Comparison of ENCODE assay signal across 21 cellular contexts in the genomic region with DNA sequence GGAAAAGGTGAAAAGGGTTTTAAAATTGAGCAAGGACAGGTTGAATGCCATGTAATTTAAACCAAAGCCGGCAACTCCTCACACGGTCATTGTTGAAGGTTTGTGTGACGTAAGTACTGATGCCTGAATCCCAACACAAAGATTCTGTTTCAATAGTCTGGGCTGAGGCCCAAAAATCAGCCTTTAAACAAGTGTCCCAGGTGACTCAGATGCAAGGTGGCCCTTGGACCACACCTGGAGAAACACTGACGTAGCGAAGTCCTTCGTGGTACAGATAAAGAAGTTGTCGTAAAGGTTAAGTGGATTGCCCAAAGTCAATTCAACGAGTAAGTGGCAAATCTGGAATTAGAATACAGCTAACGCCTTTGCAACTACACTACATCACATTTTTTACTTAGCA.
DNase-seq lines count a peak whose midpoint lies in the region; ATAC-seq, FAIRE-seq and TF ChIP-seq lines count a peak whose summit lies in the region.
"Had no signal": no experiment of that assay in that cellular context is flagged by ENCODE, and none has a peak within 500 bp of the region (broad histone marks: within the 10 kb centered on the region; RNA-seq: fewer than 3 reads in every experiment).

No MANE protein-coding gene starts in this region.

- H3K4me3 ChIP-seq in bronchial epithelial cell (ENCODE audit: low read depth, low read length) (no peak overlapping the region), mesenchymal stem cell (ENCODE audit: insufficient read depth in 1 of 2, low read depth in 1 of 2, low read length in 2 of 2) (no peak overlapping the region), transverse colon (no peak overlapping the region), MG63 (no peak overlapping the region)
- H3K4me3 ChIP-seq: GM23248, smooth muscle cell had no signal

- H4K91ac ChIP-seq in mesenchymal stem cell (ENCODE audit: low read length): no peak overlapping the region

- H3K4me1 ChIP-seq in mesenchymal stem cell (ENCODE audit: control insufficient read depth, insufficient read depth, low read depth, low read length) (peaks cover 3% of the 10 kb centered on the region), transverse colon (peaks cover 0 to 3% (median 0%) of the 10 kb centered on the region in 4 donors)

- H3K27ac ChIP-seq in mesenchymal stem cell (ENCODE audit: low read length, poor library complexity, severe bottlenecking): no peak overlapping the region
- no peak overlapping the region for H3K27ac ChIP-seq in transverse colon
- H3K27ac ChIP-seq: GM23248 had no signal

- in situ Hi-C loops in transverse colon (cut with MboI; ENCODE audit: low pct_ligation_motif_present in 1 of 4, low pct_unique_long_range_greater_than_20kb in 1 of 4, low sequenced_read_pairs in 3 of 4): no loop called here

- H3K9me3 ChIP-seq in mesenchymal stem cell (ENCODE audit: control insufficient read depth, low read length) (peaks cover 6% of the 10 kb centered on the region), transverse colon (no peaks in the 10 kb centered on the region), MG63 (0 out of 2 replicates have a peak, but pooled peaks cover under 1% of the 10 kb centered on the region)

- H2AFZ ChIP-seq in mesenchymal stem cell (ENCODE audit: low read depth, low read length): no peak overlapping the region
- H2AFZ ChIP-seq: GM23248 had no signal

- no peak overlapping the region for H2BK120ac ChIP-seq in mesenchymal stem cell (ENCODE audit: low read depth, low read length)

- no peak for TF ChIP-seq EP300 in transverse colon (IDR thresholded peaks at IDR 0.05; ENCODE audit: low read depth)

- no peak overlapping the region for H3K18ac ChIP-seq in mesenchymal stem cell (ENCODE audit: low read depth in 1 of 2, low read length in 2 of 2)

- WGBS in mesenchymal stem cell: over 99% methylated on average over 9 of the region's 9 CpGs
- WGBS in transverse colon (ENCODE audit: low coverage in 1 of 2), 2 donors: 61 to 75% methylated on average over 1 to 9 of the region's 9 CpGs

- no peak overlapping the region for H3K14ac ChIP-seq in mesenchymal stem cell (ENCODE audit: low read length in 2 of 2)

- H3K27me3 ChIP-seq in bronchial epithelial cell (ENCODE audit: control insufficient read depth, insufficient read depth, low read length) (no peaks in the 10 kb centered on the region), mesenchymal stem cell (ENCODE audit: control insufficient read depth in 1 of 2, insufficient read depth in 1 of 2, low read length in 2 of 2) (no peaks in the 10 kb centered on the region), transverse colon (no peaks in the 10 kb centered on the region), MG63 (no peaks in the 10 kb centered on the region)

- H2AK5ac ChIP-seq in mesenchymal stem cell (ENCODE audit: low read length, severe bottlenecking): no peak overlapping the region

- no peak for ATAC-seq in GM18868 (IDR thresholded peaks at IDR 0.05; ENCODE audit: unreplicated experiment)
- ATAC-seq: naive thymus-derived CD4-positive, alpha-beta T cell had no signal

- no peak overlapping the region for H3K23ac ChIP-seq in mesenchymal stem cell (ENCODE audit: low read length in 2 of 2)

- H3K9ac ChIP-seq in mesenchymal stem cell (ENCODE audit: low read length): no peak overlapping the region
- H3K9ac ChIP-seq: GM23248 had no signal

- peak overlapping the region; percentile 1 to 92 for H2BK12ac ChIP-seq in mesenchymal stem cell (ENCODE audit: low read length in 2 of 2)

- H2BK5ac ChIP-seq in mesenchymal stem cell (ENCODE audit: low read depth, low read length, poor library complexity, severe bottlenecking): no peak overlapping the region

- TF ChIP-seq CTCF in bronchial epithelial cell (IDR thresholded peaks at IDR 0.05; ENCODE audit: insufficient read depth, low read length, severe bottlenecking) (no peak), transverse colon (IDR thresholded peaks at IDR 0.05) (no peak)

- no peak overlapping the region for H3K4ac ChIP-seq in mesenchymal stem cell (ENCODE audit: low read depth in 1 of 2, low read length in 2 of 2)

- H3K36me3 ChIP-seq in bronchial epithelial cell (ENCODE audit: control insufficient read depth, insufficient read depth, low read length) (no peaks in the 10 kb centered on the region), mesenchymal stem cell (ENCODE audit: control insufficient read depth in 1 of 2, insufficient read depth in 2 of 2, low read depth in 1 of 2, low read length in 2 of 2) (peaks cover 4 to 44% of the 10 kb centered on the region in 2 experiments), transverse colon (no peaks in the 10 kb centered on the region), MG63 (peaks cover 83% of the 10 kb centered on the region)

- H3K79me1 ChIP-seq in mesenchymal stem cell (replicated peaks; ENCODE audit: low read length, poor library complexity, severe bottlenecking): peaks cover 10% of the 10 kb centered on the region

- DNase-seq in NCI-H2029 treated with DMSO at 0.1 percent for 48 hours (lab: John Stamatoyannopoulos, UW): peak; percentile 37
- DNase-seq in bronchial epithelial cell (ENCODE audit: low read depth): peak; percentile 87
- DNase-seq in mesenchymal stem cell: no peak
- DNase-seq in transverse colon: peak; percentile 20
- DNase-seq in posterior vena cava (ENCODE audit: low spot score): no peak
- DNase-seq in MG63: no peak
- DNase-seq: activated CD4-positive, alpha-beta T cell treated with anti-CD3 and anti-CD28 coated beads for 48 hours; activated naive CD4-positive, alpha-beta T cell treated with anti-CD3 and anti-CD28 coated beads, Interleukin-2, amount 50 U/mL, for 16 hours; anterior cingulate cortex; dermis blood vessel endothelial cell; glutamatergic neuron; GM23248; KG1; naive thymus-derived CD4-positive, alpha-beta T cell; NCI-H1436; NCI-H2171 treated with DMSO at 0.1 percent for 48 hours; NCI-H748 treated with DMSO at 0.1 percent for 48 hours; nucleus accumbens; stimulated activated CD4-positive, alpha-beta T cell treated with anti-CD3 and anti-CD28 coated beads, Interleukin-2, amount 100 ng/mL, for 24 hours had no signal

- intact Hi-C loops in transverse colon (cut with DNase I; ENCODE audit: low total_unique reads): no loop called here
- intact Hi-C loops in posterior vena cava (cut with DNase I): no loop called here

- H4K8ac ChIP-seq in mesenchymal stem cell (ENCODE audit: low read length): no peak overlapping the region

- H3K4me2 ChIP-seq in mesenchymal stem cell (ENCODE audit: low read length, poor library complexity, severe bottlenecking): no peak overlapping the region
- H3K4me2 ChIP-seq: smooth muscle cell had no signal

- peak; percentile 88 for FAIRE-seq in bronchial epithelial cell (lab: Jason Lieb, UNC)

- no peak overlapping the region for H2BK15ac ChIP-seq in mesenchymal stem cell (ENCODE audit: low read depth, poor library complexity, severe bottlenecking)

- no peak for TF ChIP-seq POLR2A in transverse colon (IDR thresholded peaks at IDR 0.05)

Comparison
In these comparisons a context has a peak if more than half of its experiments do, and no peak if none do; other contexts are left out.
1. DNase-seq: peak in NCI-H2029 treated with DMSO at 0.1 percent for 48 hours (single experiment), bronchial epithelial cell (single experiment) and transverse colon (single experiment); none in mesenchymal stem cell (single experiment), posterior vena cava (single experiment) and MG63 (single experiment).